29 cellular contexts compared by ENCODE assay signal in the genomic region with DNA sequence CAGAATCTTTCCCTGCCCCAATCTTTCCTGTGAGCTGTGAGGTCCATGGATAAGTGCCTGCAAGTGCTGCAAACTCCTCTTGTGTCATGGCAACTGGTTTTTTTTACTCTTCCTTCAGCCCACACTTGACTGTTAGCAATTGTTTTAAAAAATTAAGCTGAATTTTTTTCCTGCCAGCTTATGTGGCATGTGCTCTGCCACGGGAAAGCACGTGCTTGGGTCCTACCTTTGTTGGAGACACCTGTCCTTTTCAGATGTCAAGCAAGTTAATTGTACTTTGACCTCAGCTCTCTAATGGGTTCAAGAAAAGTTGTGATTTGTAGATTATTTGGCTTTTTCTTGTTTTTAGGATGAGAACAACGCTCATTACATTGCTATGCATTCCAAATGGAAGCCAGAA.
DNase-seq lines count a peak whose midpoint lies in the region; ATAC-seq, FAIRE-seq and TF ChIP-seq lines count a peak whose summit lies in the region.
"Had no signal": no experiment of that assay in that cellular context is flagged by ENCODE, and none has a peak within 500 bp of the region (broad histone marks: within the 10 kb centered on the region; RNA-seq: fewer than 3 reads in every experiment).

No MANE protein-coding gene starts in this region.

- in situ Hi-C loops in HepG2 (cut with HindIII; ENCODE audit: extremely low pct_ligation_motif_present, low pct_unique_long_range_greater_than_20kb): no loop called here

- FAIRE-seq in HepG2 (lab: Jason Lieb, UNC): no peak
- FAIRE-seq: A204.1, A549, D721Med had no signal

- POLR2A ChIA-PET in HepG2 (lab: Yijun Ruan, JAX): no interaction called here

- CTCF ChIA-PET in HepG2 (lab: Yijun Ruan, JAX; ENCODE audit: low intra/inter-chr PET ratio, low total read pairs): no interaction called here

- H3K4me3 ChIP-seq in HepG2 (replicated peaks in 1 of 3; ENCODE audit: insufficient read depth in 1 of 3, low read depth in 2 of 3, low read length in 3 of 3) (no peak overlapping the region), right lobe of liver (no peak overlapping the region)
- H3K4me3 ChIP-seq: A549; BLaER1; BLaER1 treated with 17β-estradiol and CSF1 and Interleukin-3, amounts not matched to agents 10 nM and 100 nM had no signal

- H3K27me3 ChIP-seq in HepG2 (ENCODE audit: control insufficient read depth in 1 of 2, insufficient read depth in 2 of 2, low read length in 2 of 2) (no peaks in the 10 kb centered on the region), right lobe of liver (no peaks in the 10 kb centered on the region)
- H3K27me3 ChIP-seq: BE2C; BLaER1; BLaER1 treated with 17β-estradiol and CSF1 and Interleukin-3, amounts not matched to agents 10 nM and 100 nM had no signal

- H3K9ac ChIP-seq in HepG2 (ENCODE audit: insufficient read depth, low read depth, low read length): no peak overlapping the region
- H3K9ac ChIP-seq: BLaER1; BLaER1 treated with 17β-estradiol and CSF1 and Interleukin-3, amounts not matched to agents 10 nM and 100 nM had no signal

- WGBS in HepG2 (ENCODE audit: low lambda C conversion rate): 2% methylated on average over 3 of the region's 3 CpGs
- WGBS in right lobe of liver (ENCODE audit: insufficient coverage, low coverage, low lambda C conversion rate, missing lambda C conversion rate): 49% methylated on average over 3 of the region's 3 CpGs

- no peak overlapping the region for H3K4me2 ChIP-seq in HepG2 (ENCODE audit: low read depth, low read length)
- H3K4me2 ChIP-seq: A549; BLaER1; BLaER1 treated with 17β-estradiol and CSF1 and Interleukin-3, amounts not matched to agents 10 nM and 100 nM had no signal

- no peak overlapping the region for H2AFZ ChIP-seq in HepG2 (ENCODE audit: low read length)

- no peaks in the 10 kb centered on the region for H3K4me1 ChIP-seq in HepG2 (ENCODE audit: insufficient read depth, low read length)
- no peaks in the 10 kb centered on the region for H3K4me1 ChIP-seq in right lobe of liver
- H3K4me1 ChIP-seq: A549; BE2C; BLaER1; BLaER1 treated with 17β-estradiol and CSF1 and Interleukin-3, amounts not matched to agents 10 nM and 100 nM; Caco-2 had no signal

- ATAC-seq in HepG2 (no peak), right lobe of liver (no peak)
- ATAC-seq: A549; CD8-positive, alpha-beta T cell had no signal

- TF ChIP-seq CTCF in HepG2 (CRISPR knock-in tag; IDR thresholded peaks at IDR 0.05) (no peak), right lobe of liver (IDR thresholded peaks at IDR 0.05) (no peak)

- H3K27ac ChIP-seq in HepG2 (ENCODE audit: extremely low read length, insufficient read depth, low read length): no peak overlapping the region
- no peak overlapping the region for H3K27ac ChIP-seq in right lobe of liver
- H3K27ac ChIP-seq: 22Rv1; A549; BLaER1; BLaER1 treated with 17β-estradiol and CSF1 and Interleukin-3, amounts not matched to agents 10 nM and 100 nM; C4-2B had no signal

- H3K9me3 ChIP-seq in HepG2 (ENCODE audit: low read length) (peaks cover 81% of the 10 kb centered on the region), right lobe of liver (no peaks in the 10 kb centered on the region)
- H3K9me3 ChIP-seq: BE2C, Caco-2 had no signal

- intact Hi-C loops in HepG2 (cut with micrococcal nuclease; ENCODE audit: unreplicated experiment) (no loop called here), right lobe of liver (cut with DNase I) (no loop called here)

- DNase-seq in HepG2 (ENCODE audit: low spot score) (no peak), right lobe of liver (no peak)
- DNase-seq: 8988T; ACHN; AML-193; BE2C; C1 segment of cervical spinal cord; Caco-2; Calu3; CD4-positive, alpha-beta memory T cell; CD4-positive, alpha-beta T cell; CD4-positive, CD25-positive, alpha-beta regulatory T cell; CD8-positive, alpha-beta memory T cell; CD8-positive, alpha-beta T cell; COR-L47; DMS 273 treated with DMSO at 0.1 percent for 48 hours; DMS153; DMS53; DMS79; DMS79 treated with DMSO at 0.1 percent for 48 hours; DND-41; EL had no signal

- no peaks in the 10 kb centered on the region for H4K20me1 ChIP-seq in HepG2 (ENCODE audit: insufficient read depth, low read length)
- H4K20me1 ChIP-seq: BLaER1; BLaER1 treated with 17β-estradiol and CSF1 and Interleukin-3, amounts not matched to agents 10 nM and 100 nM had no signal

- H3K36me3 ChIP-seq in HepG2 (replicated peaks in 1 of 2; ENCODE audit: control insufficient read depth in 1 of 2, insufficient read depth in 2 of 2, low read length in 2 of 2): no peaks in the 10 kb centered on the region
- H3K36me3 ChIP-seq in right lobe of liver: no peaks in the 10 kb centered on the region
- H3K36me3 ChIP-seq: BE2C; BLaER1; BLaER1 treated with 17β-estradiol and CSF1 and Interleukin-3, amounts not matched to agents 10 nM and 100 nM had no signal

- TF ChIP-seq EP300 in HepG2 (IDR thresholded peaks at IDR 0.05; ENCODE audit: low read depth in 2 of 2, low read length in 2 of 2) (no peak), HepG2 (CRISPR knock-in tag; IDR thresholded peaks at IDR 0.05; ENCODE audit: borderline replicate concordance) (no peak)

- TF ChIP-seq POLR2A in HepG2 (IDR thresholded peaks at IDR 0.05; ENCODE audit: insufficient read depth in 1 of 2, low read depth in 2 of 2, low read length in 2 of 2) (no peak), right lobe of liver (IDR thresholded peaks at IDR 0.05) (no peak)

- no peak for TF ChIP-seq RAD21 in HepG2 (CRISPR knock-in tag; IDR thresholded peaks at IDR 0.05)

- no peaks in the 10 kb centered on the region for H3K79me2 ChIP-seq in HepG2 (ENCODE audit: insufficient read depth, low read length)

- BruUV-seq in HepG2 (replicated peaks; lab: Mats Ljungman, UMichigan): no TSS peak

TF ChIP-seq in HepG2, 621 proteins besides CTCF, POLR2A, EP300 and RAD21 (continues in another document):
- TF ChIP-seq, protein P1, sequence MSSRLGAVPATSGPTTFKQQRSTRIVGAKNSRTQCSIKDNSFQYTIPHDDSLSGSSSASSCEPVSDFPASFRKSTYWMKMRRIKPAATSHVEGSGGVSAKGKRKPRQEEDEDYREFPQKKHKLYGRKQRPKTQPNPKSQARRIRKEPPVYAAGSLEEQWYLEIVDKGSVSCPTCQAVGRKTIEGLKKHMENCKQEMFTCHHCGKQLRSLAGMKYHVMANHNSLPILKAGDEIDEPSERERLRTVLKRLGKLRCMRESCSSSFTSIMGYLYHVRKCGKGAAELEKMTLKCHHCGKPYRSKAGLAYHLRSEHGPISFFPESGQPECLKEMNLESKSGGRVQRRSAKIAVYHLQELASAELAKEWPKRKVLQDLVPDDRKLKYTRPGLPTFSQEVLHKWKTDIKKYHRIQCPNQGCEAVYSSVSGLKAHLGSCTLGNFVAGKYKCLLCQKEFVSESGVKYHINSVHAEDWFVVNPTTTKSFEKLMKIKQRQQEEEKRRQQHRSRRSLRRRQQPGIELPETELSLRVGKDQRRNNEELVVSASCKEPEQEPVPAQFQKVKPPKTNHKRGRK (CRISPR knock-in tag; IDR thresholded peaks at IDR 0.05): no peak
- TF ChIP-seq, protein P2, sequence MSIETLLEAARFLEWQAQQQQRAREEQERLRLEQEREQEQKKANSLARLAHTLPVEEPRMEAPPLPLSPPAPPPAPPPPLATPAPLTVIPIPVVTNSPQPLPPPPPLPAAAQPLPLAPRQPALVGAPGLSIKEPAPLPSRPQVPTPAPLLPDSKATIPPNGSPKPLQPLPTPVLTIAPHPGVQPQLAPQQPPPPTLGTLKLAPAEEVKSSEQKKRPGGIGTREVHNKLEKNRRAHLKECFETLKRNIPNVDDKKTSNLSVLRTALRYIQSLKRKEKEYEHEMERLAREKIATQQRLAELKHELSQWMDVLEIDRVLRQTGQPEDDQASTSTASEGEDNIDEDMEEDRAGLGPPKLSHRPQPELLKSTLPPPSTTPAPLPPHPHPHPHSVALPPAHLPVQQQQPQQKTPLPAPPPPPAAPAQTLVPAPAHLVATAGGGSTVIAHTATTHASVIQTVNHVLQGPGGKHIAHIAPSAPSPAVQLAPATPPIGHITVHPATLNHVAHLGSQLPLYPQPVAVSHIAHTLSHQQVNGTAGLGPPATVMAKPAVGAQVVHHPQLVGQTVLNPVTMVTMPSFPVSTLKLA (IDR thresholded peaks at IDR 0.05): peak; percentile 92
- TF ChIP-seq SMAD3 (CRISPR knock-in tag; IDR thresholded peaks at IDR 0.05) (no peak), ZNF430 (CRISPR knock-in tag; IDR thresholded peaks at IDR 0.05) (no peak)
- TF ChIP-seq, protein P3, sequence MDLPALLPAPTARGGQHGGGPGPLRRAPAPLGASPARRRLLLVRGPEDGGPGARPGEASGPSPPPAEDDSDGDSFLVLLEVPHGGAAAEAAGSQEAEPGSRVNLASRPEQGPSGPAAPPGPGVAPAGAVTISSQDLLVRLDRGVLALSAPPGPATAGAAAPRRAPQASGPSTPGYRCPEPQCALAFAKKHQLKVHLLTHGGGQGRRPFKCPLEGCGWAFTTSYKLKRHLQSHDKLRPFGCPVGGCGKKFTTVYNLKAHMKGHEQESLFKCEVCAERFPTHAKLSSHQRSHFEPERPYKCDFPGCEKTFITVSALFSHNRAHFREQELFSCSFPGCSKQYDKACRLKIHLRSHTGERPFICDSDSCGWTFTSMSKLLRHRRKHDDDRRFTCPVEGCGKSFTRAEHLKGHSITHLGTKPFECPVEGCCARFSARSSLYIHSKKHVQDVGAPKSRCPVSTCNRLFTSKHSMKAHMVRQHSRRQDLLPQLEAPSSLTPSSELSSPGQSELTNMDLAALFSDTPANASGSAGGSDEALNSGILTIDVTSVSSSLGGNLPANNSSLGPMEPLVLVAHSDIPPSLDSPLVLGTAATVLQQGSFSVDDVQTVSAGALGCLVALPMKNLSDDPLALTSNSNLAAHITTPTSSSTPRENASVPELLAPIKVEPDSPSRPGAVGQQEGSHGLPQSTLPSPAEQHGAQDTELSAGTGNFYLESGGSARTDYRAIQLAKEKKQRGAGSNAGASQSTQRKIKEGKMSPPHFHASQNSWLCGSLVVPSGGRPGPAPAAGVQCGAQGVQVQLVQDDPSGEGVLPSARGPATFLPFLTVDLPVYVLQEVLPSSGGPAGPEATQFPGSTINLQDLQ (CRISPR knock-in tag; IDR thresholded peaks at IDR 0.05): no peak
